Comparison of ENCODE assay signal across 13 cellular contexts in the genomic region with DNA sequence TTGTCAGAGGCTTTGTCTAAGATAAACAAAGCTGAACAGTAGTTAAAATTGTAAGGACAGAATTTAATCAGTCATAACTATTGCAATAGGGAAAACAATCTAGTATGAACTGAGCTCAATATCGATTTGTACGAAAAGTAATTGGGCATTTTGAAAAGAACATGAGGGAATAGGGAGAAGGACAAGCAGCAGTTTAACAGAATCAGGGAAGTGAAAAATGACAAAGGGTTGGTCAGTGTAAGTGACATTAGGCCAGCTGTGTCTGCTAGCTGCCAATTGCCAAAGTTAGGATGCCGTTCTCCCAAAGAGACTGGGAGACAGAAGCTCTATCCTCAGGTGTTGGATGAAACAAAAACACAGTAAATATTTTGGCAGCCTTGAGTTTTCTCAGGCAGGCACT. TPM values are rescaled to one million over a fixed set of nuclear protein-coding genes. Genes with fewer than 3 reads are reported as not detected.
A peak's percentile ranks its signal among the peaks of the same experiment; 100 is the strongest.
DNase-seq lines count a peak whose midpoint lies in the region; ATAC-seq and TF ChIP-seq lines count a peak whose summit lies in the region.
"Had no signal": no experiment of that assay in that cellular context is flagged by ENCODE, and none has a peak within 500 bp of the region (broad histone marks: within the 10 kb centered on the region; RNA-seq: fewer than 3 reads in every experiment).

No MANE protein-coding gene starts in this region.

- no peaks in the 10 kb centered on the region for H3K9me3 ChIP-seq in CD4-positive, alpha-beta T cell (ENCODE audit: control insufficient read depth, low read length)
- H3K9me3 ChIP-seq: Caco-2 had no signal

- H3K27ac Mint-ChIP-seq in CD4-positive, alpha-beta T cell: no peak overlapping the region
- H3K27ac Mint-ChIP-seq: B cell; CD8-positive, alpha-beta T cell had no signal

- no peaks in the 10 kb centered on the region for H3K27me3 Mint-ChIP-seq in CD4-positive, alpha-beta T cell
- H3K27me3 Mint-ChIP-seq: B cell had no signal

- POLR2A ChIA-PET in CD4-positive, alpha-beta T cell (lab: Charles Lee): interaction anchor here (1.1 to 1.7 kb wide), 2 partner anchors 112 to 177 kb away, joined by 3 to 4 read pairs; partner anchors contain the start of gene IREB2

- no peak for ATAC-seq in CD4-positive, alpha-beta T cell (ENCODE audit: poor library complexity)
- ATAC-seq in HG02981 (IDR thresholded peaks at IDR 0.05; ENCODE audit: unreplicated experiment) (no peak), GM18868 (IDR thresholded peaks at IDR 0.05; ENCODE audit: unreplicated experiment) (no peak)
- no peak for ATAC-seq in stimulated activated naive CD8-positive, alpha-beta T cell treated with anti-CD3 and anti-CD28 coated beads, Interleukin-15, Interleukin-2, amounts not matched to agents 100 U/mL and 50 U/mL, for 24 hours
- ATAC-seq: CD8-positive, alpha-beta T cell; HCT116 had no signal

- CTCF ChIA-PET in CD4-positive, alpha-beta T cell (lab: Charles Lee): interaction anchor here (0.7 to 1.1 kb wide), 2 partner anchors 11 to 21 kb away, joined by 3 read pairs; no protein-coding TSS in a partner anchor

- intact Hi-C loops in CD4-positive, alpha-beta T cell (cut with DNase I, micrococcal nuclease): loop anchor here in 1 of 2 experiments (5.0 kb wide), 1 partner anchor 176 kb away; the partner anchor contains the start of gene IREB2

- no peak overlapping the region for H3K27ac ChIP-seq in CD4-positive, alpha-beta T cell (ENCODE audit: low read depth, low read length)
- peak overlapping the region; percentile 50 for H3K27ac ChIP-seq in angular gyrus (ENCODE audit: low read depth, low read length)
- peak overlapping the region; percentile 0 for H3K27ac ChIP-seq in layer of hippocampus (ENCODE audit: low read depth, low read length)
- H3K27ac ChIP-seq in substantia nigra (ENCODE audit: low read depth, low read length, poor library complexity, severe bottlenecking): peak overlapping the region; percentile 17

- H3K36me3 Mint-ChIP-seq in CD4-positive, alpha-beta T cell (ENCODE audit: low read depth): no peaks in the 10 kb centered on the region
- H3K36me3 Mint-ChIP-seq: CD8-positive, alpha-beta T cell had no signal

- peaks cover 14% of the 10 kb centered on the region for H3K4me1 Mint-ChIP-seq in CD4-positive, alpha-beta T cell (ENCODE audit: low read depth)

- DNase-seq in CD4-positive, alpha-beta T cell: no peak
- DNase-seq in substantia nigra (lab: John Stamatoyannopoulos, UW): no peak
- no peak for DNase-seq in stimulated activated naive CD8-positive, alpha-beta T cell treated with anti-CD3 and anti-CD28 coated beads, Interleukin-15, Interleukin-2, amounts not matched to agents 100 U/mL and 50 U/mL, for 24 hours
- DNase-seq: Caco-2; CD8-positive, alpha-beta T cell; DND-41; GDM1 had no signal

- H3K9me3 Mint-ChIP-seq in CD4-positive, alpha-beta T cell: no peaks in the 10 kb centered on the region
- H3K9me3 Mint-ChIP-seq: CD8-positive, alpha-beta T cell had no signal

- no peak for TF ChIP-seq CTCF in CD4-positive, alpha-beta T cell (IDR thresholded peaks at IDR 0.05)

- H3K4me3 Mint-ChIP-seq in CD4-positive, alpha-beta T cell: peak overlapping the region; percentile 2
- H3K4me3 Mint-ChIP-seq: B cell; CD8-positive, alpha-beta T cell had no signal

- no peaks in the 10 kb centered on the region for H3K27me3 ChIP-seq in CD4-positive, alpha-beta T cell (ENCODE audit: control insufficient read depth, insufficient read depth, low read length)
- H3K27me3 ChIP-seq in layer of hippocampus (ENCODE audit: control insufficient read depth, insufficient read depth, low read length): no peaks in the 10 kb centered on the region

RNA-seq across cellular contexts. Expression of gene DNAJA4, which starts 3.3 kb away (rescaled TPM):
- total RNA-seq in CD4-positive, alpha-beta T cell: 10 to 100 TPM; 47.0 to 48.5 TPM

RNA-seq across cellular contexts. Expression of gene ACSBG1, which starts 26.7 kb away (rescaled TPM):
- under 1 TPM; 0.05 to 0.22 TPM for total RNA-seq in CD4-positive, alpha-beta T cell
- total RNA-seq: Caco-2 had no signal

RNA-seq across cellular contexts. Expression of gene SKIC8, which starts 38.3 kb away (rescaled TPM):
- 10 to 100 TPM; 13.3 to 16.7 TPM for total RNA-seq in CD4-positive, alpha-beta T cell
